In the genomic region with DNA sequence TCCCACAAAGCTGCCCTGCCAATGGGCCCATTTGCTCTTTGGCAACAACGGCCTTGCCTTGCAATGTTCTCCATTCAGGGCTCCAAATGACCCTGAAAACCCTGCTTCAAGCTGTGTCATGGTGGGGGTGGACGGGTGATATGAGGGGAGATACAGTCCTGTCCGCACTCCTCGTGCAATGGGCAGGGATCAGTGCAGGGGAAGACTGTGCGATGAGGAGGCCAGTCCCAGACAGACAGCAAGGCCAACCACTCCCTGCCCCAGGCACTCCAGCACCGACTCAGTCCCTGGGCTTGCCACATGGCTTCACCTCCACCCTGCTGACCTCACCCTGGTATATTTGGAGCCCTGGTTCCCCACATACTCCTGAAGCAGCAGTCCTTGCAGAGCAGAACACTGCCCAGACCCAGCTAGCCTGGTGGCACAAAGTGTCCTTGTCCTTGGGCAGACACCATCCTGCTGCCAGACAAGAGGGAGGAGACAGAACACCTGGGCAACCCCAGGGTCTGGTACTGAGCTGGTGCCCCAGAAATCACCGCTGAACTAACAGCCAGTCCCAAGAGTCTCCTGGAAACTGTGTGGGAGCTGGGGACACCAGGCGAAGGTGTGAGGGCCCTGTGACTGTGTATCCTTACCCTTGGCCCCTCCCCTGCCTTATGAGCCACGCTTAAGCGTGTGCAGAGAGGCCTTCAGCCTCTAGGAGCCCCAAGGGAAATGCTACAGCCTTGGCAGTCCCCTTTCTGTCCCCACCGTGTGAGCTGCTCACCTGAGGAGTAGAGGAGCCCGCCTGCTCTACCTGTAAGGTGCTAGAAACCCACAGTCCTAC, we compare ENCODE assay signal across 9 cellular contexts. TPM values are rescaled to one million over a fixed set of nuclear protein-coding genes. Genes with fewer than 3 reads are reported as not detected.
A peak's percentile ranks its signal among the peaks of the same experiment; 100 is the strongest.
DNase-seq lines count a peak whose midpoint lies in the region; ATAC-seq and TF ChIP-seq lines count a peak whose summit lies in the region.
"Had no signal": no experiment of that assay in that cellular context is flagged by ENCODE, and none has a peak within 500 bp of the region (broad histone marks: within the 10 kb centered on the region; RNA-seq: fewer than 3 reads in every experiment).

No MANE protein-coding gene starts in this region.

- H3K9me3 ChIP-seq in OCI-LY1 (ENCODE audit: low read length) (no peaks in the 10 kb centered on the region), endodermal cell (ENCODE audit: control insufficient read depth, low read length) (no peaks in the 10 kb centered on the region), parathyroid adenoma (ENCODE audit: control insufficient read depth, low read length) (no peaks in the 10 kb centered on the region)
- H3K9me3 ChIP-seq: SJCRH30 had no signal

- peaks cover 19% of the 10 kb centered on the region for H3K4me1 Mint-ChIP-seq in endodermal cell
- H3K4me1 Mint-ChIP-seq in mesothelial cell of epicardium: peaks cover 18% of the 10 kb centered on the region

- peak overlapping the region; percentile 36; the same call in 1 of the 2 replicates for H3K4me2 ChIP-seq in OCI-LY1 (ENCODE audit: low read length)
- H3K4me2 ChIP-seq in parathyroid adenoma (ENCODE audit: low read length): peak overlapping the region; percentile 62

- H3K36me3 ChIP-seq in OCI-LY1 (ENCODE audit: insufficient read depth, low read length) (peaks cover 29% of the 10 kb centered on the region), endodermal cell (ENCODE audit: control insufficient read depth, insufficient read depth, low read length) (peaks cover 6% of the 10 kb centered on the region), parathyroid adenoma (ENCODE audit: control insufficient read depth, insufficient read depth, low read length) (no peaks in the 10 kb centered on the region)

- DNase-seq in DMS79 (lab: John Stamatoyannopoulos, UW) (peak; percentile 26), endodermal cell (no peak), mesothelial cell of epicardium (ENCODE audit: low spot score in 2 of 2, unreplicated experiment in 2 of 2) (no peak), DMS53 (lab: John Stamatoyannopoulos, UW) (no peak)
- DNase-seq: hippocampal formation, SJCRH30 had no signal

- H3K4me1 ChIP-seq in OCI-LY1 (ENCODE audit: insufficient read depth, low read length, severe bottlenecking): peaks cover 53% of the 10 kb centered on the region
- peaks cover 8% of the 10 kb centered on the region for H3K4me1 ChIP-seq in endodermal cell (ENCODE audit: control insufficient read depth, insufficient read depth, low read length)
- H3K4me1 ChIP-seq in parathyroid adenoma: peaks cover 38% of the 10 kb centered on the region

- H3K27ac ChIP-seq in OCI-LY1 (ENCODE audit: low read depth, low read length, poor library complexity, severe bottlenecking): peak overlapping the region; percentile 100
- no peak overlapping the region for H3K27ac ChIP-seq in endodermal cell (ENCODE audit: low read depth, low read length)
- peak overlapping the region; percentile 93 for H3K27ac ChIP-seq in parathyroid adenoma
- H3K27ac ChIP-seq: SJCRH30 had no signal

- H3K4me3 Mint-ChIP-seq in endodermal cell (no peak overlapping the region), mesothelial cell of epicardium (no peak overlapping the region)

- no peaks in the 10 kb centered on the region for H3K9me2 ChIP-seq in OCI-LY1 (ENCODE audit: low read depth, low read length)

- no peaks in the 10 kb centered on the region for H3K27me3 ChIP-seq in OCI-LY1 (ENCODE audit: insufficient read depth, low read length)
- H3K27me3 ChIP-seq in endodermal cell (ENCODE audit: control insufficient read depth, insufficient read depth, low read length, poor library complexity, severe bottlenecking): no peaks in the 10 kb centered on the region
- no peaks in the 10 kb centered on the region for H3K27me3 ChIP-seq in parathyroid adenoma (ENCODE audit: control insufficient read depth, insufficient read depth, low read length)
- H3K27me3 ChIP-seq: SJCRH30 had no signal

- no peaks in the 10 kb centered on the region for H4K20me1 ChIP-seq in OCI-LY1 (ENCODE audit: insufficient read depth, low read length)

- H3K27ac Mint-ChIP-seq in endodermal cell: peak overlapping the region; percentile 84
- no peak overlapping the region for H3K27ac Mint-ChIP-seq in mesothelial cell of epicardium

- no peak for ATAC-seq in GM21825 (IDR thresholded peaks at IDR 0.05; ENCODE audit: unreplicated experiment)

- peaks cover 49% of the 10 kb centered on the region for H3K79me2 ChIP-seq in OCI-LY1 (ENCODE audit: insufficient read depth, low read length)
- H3K79me2 ChIP-seq in parathyroid adenoma: peaks cover 55% of the 10 kb centered on the region

- TF ChIP-seq CTCF in OCI-LY1 (IDR thresholded peaks at IDR 0.05; ENCODE audit: low read length) (no peak), endodermal cell (conservative IDR thresholded peaks at IDR 0.05) (no peak), parathyroid adenoma (IDR thresholded peaks at IDR 0.05) (no peak), mesothelial cell of epicardium (IDR thresholded peaks at IDR 0.05; ENCODE audit: unreplicated experiment) (no peak)

- H3K9me3 Mint-ChIP-seq in endodermal cell (no peaks in the 10 kb centered on the region), mesothelial cell of epicardium (no peaks in the 10 kb centered on the region)

- 88 to 93% methylated on average over 9 to 12 of the region's 12 CpGs for WGBS in endodermal cell (ENCODE audit: insufficient coverage in 1 of 2, insufficient read length in 1 of 2), 2 experiments

- H3K9ac ChIP-seq in OCI-LY1 (ENCODE audit: low read length) (peak overlapping the region; percentile 34; the same call in 1 of the 2 replicates), endodermal cell (ENCODE audit: extremely low read depth, low read length, poor library complexity, severe bottlenecking) (no peak overlapping the region), parathyroid adenoma (no peak overlapping the region)

- H3K36me3 Mint-ChIP-seq in endodermal cell (ENCODE audit: low read depth): peaks cover 12% of the 10 kb centered on the region
- H3K36me3 Mint-ChIP-seq in mesothelial cell of epicardium: peaks cover 7% of the 10 kb centered on the region

- no peaks in the 10 kb centered on the region; the same call in 1 of the 2 replicates for H3F3A ChIP-seq in OCI-LY1 (ENCODE audit: insufficient read depth, low read length)

- H2AFZ ChIP-seq in OCI-LY1 (ENCODE audit: low read length): no peak overlapping the region
- H2AFZ ChIP-seq in parathyroid adenoma: peak overlapping the region; percentile 48

- no peaks in the 10 kb centered on the region for H3K27me3 Mint-ChIP-seq in endodermal cell (ENCODE audit: insufficient read depth)
- no peaks in the 10 kb centered on the region for H3K27me3 Mint-ChIP-seq in mesothelial cell of epicardium (ENCODE audit: low read depth)

- H3K4me3 ChIP-seq in OCI-LY1 (ENCODE audit: low read depth, low read length, poor library complexity, severe bottlenecking) (no peak overlapping the region), endodermal cell (ENCODE audit: low read length) (no peak overlapping the region), parathyroid adenoma (ENCODE audit: low read depth, low read length) (peak overlapping the region; percentile 40)
- H3K4me3 ChIP-seq: SJCRH30 had no signal

RNA-seq across cellular contexts. Expression of a gene that starts 9.1 kb away (rescaled TPM):
- total RNA-seq in endodermal cell (10 to 100 TPM; 26.6 to 30.6 TPM), mesothelial cell of epicardium (39.7 to 45.4 TPM (median 42.1 TPM) in 3 replicates)
- polyA plus RNA-seq in endodermal cell (2013, experiment 1 of 2): 24.8 TPM
- polyA plus RNA-seq in endodermal cell (2013, experiment 2 of 2): 25.5 TPM

RNA-seq across cellular contexts. Expression of a gene that starts 39.1 kb away (rescaled TPM):
- 10 to 100 TPM; 69.5 to 71.5 TPM for total RNA-seq in endodermal cell
- 57.2 TPM for polyA plus RNA-seq in endodermal cell (2013, experiment 1 of 2)
- 47.1 TPM for polyA plus RNA-seq in endodermal cell (2013, experiment 2 of 2)
- 73.2 to 80.5 TPM (median 78.4 TPM) in 3 replicates for total RNA-seq in mesothelial cell of epicardium

RNA-seq across cellular contexts. Expression of a gene that starts 46.6 kb away (rescaled TPM):
- total RNA-seq in endodermal cell (10 to 100 TPM; 10.8 to 11.8 TPM), mesothelial cell of epicardium (13.3 to 15.5 TPM (median 14.0 TPM) in 3 replicates)
- 6.3 TPM for polyA plus RNA-seq in endodermal cell (2013, experiment 1 of 2)
- 7.2 TPM for polyA plus RNA-seq in endodermal cell (2013, experiment 2 of 2)
